8 cellular contexts compared by ENCODE assay signal in genomic region chr7:12570529-12571461, GRCh38. TPM values are rescaled to one million over a fixed set of nuclear protein-coding genes. Genes with fewer than 3 reads are reported as not detected.
A peak's percentile ranks its signal among the peaks of the same experiment; 100 is the strongest.
DNase-seq lines count a peak whose midpoint lies in the region; ATAC-seq and TF ChIP-seq lines count a peak whose summit lies in the region.

Gene SCIN (plus strand): TSS chr7:12570720. CDS start chr7:12570787, 67 bp downstream.

- H3K27ac ChIP-seq in coronary artery (no peak within 1 kb of the TSS), left lung (peak within 1 kb of the TSS; percentile 60 to 61)

- intact Hi-C loops in left lung (cut with DNase I) = no loop called here

- H3K9me3 ChIP-seq in left lung = no peaks in the 10 kb centered on the region

- DNase-seq in SHP77 treated with DMSO at 0.1 percent for 48 hours (lab: John Stamatoyannopoulos, UW) (peak; percentile 67), coronary artery (ENCODE audit: low spot score) (no peak), left lung (peak; percentile 53 to 87)
- peak; percentile 1 to 3 for DNase-seq in stimulated activated CD8-positive, alpha-beta memory T cell treated with anti-CD3 and anti-CD28 coated beads, Interleukin-2, amount 100 ng/mL, for 48 hours (ENCODE audit: low read depth in 2 of 2)

- ATAC-seq in HG03342 (IDR thresholded peaks at IDR 0.05; ENCODE audit: unreplicated experiment) (peak; percentile 31), left lung (peak; percentile 79), GM19023 (IDR thresholded peaks at IDR 0.05; ENCODE audit: unreplicated experiment) (no peak), HG03457 (IDR thresholded peaks at IDR 0.05; ENCODE audit: unreplicated experiment) (no peak)

- no peaks in the 10 kb centered on the region for H3K36me3 ChIP-seq in left lung

- H3K27me3 ChIP-seq in left lung = peaks cover 21 to 38% of the 10 kb centered on the region in 2 donors

- H3K4me3 ChIP-seq in GM08714 (ENCODE audit: low read length) (peak within 1 kb of the TSS; percentile 51; the same call in 1 of the 2 replicates), coronary artery (peak within 1 kb of the TSS; percentile 70), left lung (peak within 1 kb of the TSS; percentile 26 to 43)

- TF ChIP-seq CTCF in coronary artery (IDR thresholded peaks at IDR 0.05) (no peak), left lung (IDR thresholded peaks at IDR 0.05) (no peak)

- peaks cover 0 to 20% of the 10 kb centered on the region in 2 donors for H3K4me1 ChIP-seq in left lung

RNA-seq across cellular contexts. Expression of gene SCIN, which starts in this region (rescaled TPM):
- total RNA-seq in left lung = 10 to 100 TPM; 13.4 to 13.5 TPM

Comparison
In these comparisons a context has a peak if more than half of its experiments do, and no peak if none do; other contexts are left out.
1. ATAC-seq: peak in HG03342 (single experiment) and left lung (single experiment); none in GM19023 (single experiment) and HG03457 (single experiment).
2. H3K27ac ChIP-seq: peak in left lung (2 of 2); none in coronary artery (0 of 2).
3. Peak in every context shown above with its lines, with median percentiles within 50 percentile points of each other: H3K4me3 ChIP-seq.